Comparison of ENCODE assay signal across 31 cellular contexts in the genomic region with DNA sequence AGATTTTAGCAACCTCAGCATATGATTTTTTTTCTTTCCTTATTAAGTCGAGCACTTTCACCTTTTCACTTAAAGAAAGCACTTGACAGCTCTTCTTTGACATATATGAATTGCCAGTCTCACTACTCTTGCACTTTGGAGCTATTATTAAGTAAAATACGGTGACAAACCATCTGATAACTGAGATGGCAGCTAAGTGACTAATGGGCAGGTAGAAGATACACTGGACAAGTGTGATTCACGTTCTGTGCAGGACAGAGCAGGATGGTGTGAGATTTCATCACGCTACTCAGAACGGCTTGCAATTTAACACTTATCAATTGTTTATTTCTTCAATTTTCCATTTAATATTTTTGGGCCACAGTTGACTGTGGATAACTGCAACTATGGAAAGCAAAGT.
"Had no signal": no experiment of that assay in that cellular context is flagged by ENCODE, and none has a peak within 500 bp of the region (broad histone marks: within the 10 kb centered on the region; RNA-seq: fewer than 3 reads in every experiment).

No MANE protein-coding gene starts in this region.

- H3K9me3 Mint-ChIP-seq: activated B cell treated with CpG ODN at 0.5 μM for 24 hours; activated CD4-positive, alpha-beta memory T cell treated with anti-CD3 and anti-CD28 coated beads for 36 hours; activated naive CD4-positive, alpha-beta T cell treated with anti-CD3 and anti-CD28 coated beads, Interleukin-2, amount 10 ng/mL, durations not matched to agents 7 days and 5 days; activated naive CD4-positive, alpha-beta T cell treated with anti-CD3 and anti-CD28 coated beads, Interleukin-2, amount 50 U/mL, for 72 hours; activated naive CD8-positive, alpha-beta T cell treated with anti-CD3 and anti-CD28 coated beads, Interleukin-2, amount 10 ng/mL, durations not matched to agents 7 days and 5 days; activated T-helper 1 cell treated with anti-CD3 and anti-CD28 coated beads, Interleukin-12 subunit alpha, Interleukin-12 subunit beta, Interleukin-2, Interleukin-4 antibody, amounts not matched to agents 30 ng/mL and 10 ng/mL and 1 ng/mL, durations not matched to agents 14 hours and 24 hours and 36 hours; brain; effector memory CD8-positive, alpha-beta T cell; T-helper 2 cell treated with Interferon-gamma antibody and Interleukin-4, amounts not matched to agents 5 μg/mL and 100 μg/mL, for 36 hours had no signal

- H3K27me3 Mint-ChIP-seq: activated B cell treated with CpG ODN at 0.5 μM for 24 hours; activated CD4-positive, alpha-beta memory T cell treated with anti-CD3 and anti-CD28 coated beads for 36 hours; activated CD8-positive, alpha-beta memory T cell treated with anti-CD3 and anti-CD28 coated beads, Interleukin-2, amount 10 ng/mL, durations not matched to agents 7 days and 5 days; activated naive CD4-positive, alpha-beta T cell treated with anti-CD3 and anti-CD28 coated beads, Interleukin-2, amount 10 ng/mL, durations not matched to agents 7 days and 5 days; activated naive CD8-positive, alpha-beta T cell treated with anti-CD3 and anti-CD28 coated beads, Interleukin-2, amount 10 ng/mL, durations not matched to agents 7 days and 5 days; brain; effector memory CD8-positive, alpha-beta T cell; T-helper 17 cell had no signal

- H3K27ac ChIP-seq: ascending aorta, epithelial cell of prostate, esophagus squamous epithelium, WERI-Rb-1 had no signal

- H3K9me3 ChIP-seq: ascending aorta, esophagus squamous epithelium had no signal

- H3K27ac Mint-ChIP-seq: activated B cell treated with CpG ODN at 0.5 μM for 24 hours; activated CD4-positive, alpha-beta memory T cell treated with anti-CD3 and anti-CD28 coated beads for 36 hours; activated CD8-positive, alpha-beta memory T cell treated with anti-CD3 and anti-CD28 coated beads, Interleukin-2, amount 10 ng/mL, durations not matched to agents 7 days and 5 days; activated CD8-positive, alpha-beta T cell treated with anti-CD3 and anti-CD28 coated beads, Interleukin-2, amount 10 ng/mL, durations not matched to agents 7 days and 5 days; activated naive CD4-positive, alpha-beta T cell treated with anti-CD3 and anti-CD28 coated beads, Interleukin-2, amount 10 ng/mL, durations not matched to agents 7 days and 5 days; activated naive CD4-positive, alpha-beta T cell treated with anti-CD3 and anti-CD28 coated beads, Interleukin-2, amount 50 U/mL, for 72 hours; activated naive CD8-positive, alpha-beta T cell treated with anti-CD3 and anti-CD28 coated beads, Interleukin-2, amount 10 ng/mL, durations not matched to agents 7 days and 5 days; activated T-helper 1 cell treated with anti-CD3 and anti-CD28 coated beads, Interleukin-12 subunit alpha, Interleukin-12 subunit beta, Interleukin-2, Interleukin-4 antibody, amounts not matched to agents 30 ng/mL and 10 ng/mL and 1 ng/mL, durations not matched to agents 14 hours and 24 hours and 36 hours; brain; effector memory CD8-positive, alpha-beta T cell; T-helper 17 cell; T-helper 2 cell treated with Interferon-gamma antibody and Interleukin-4, amounts not matched to agents 5 μg/mL and 100 μg/mL, for 36 hours had no signal

- ATAC-seq: activated CD4-positive, CD25-positive, alpha-beta regulatory T cell treated with anti-CD3 and anti-CD28 coated beads, Interleukin-2, amount 50 U/mL, for 24 hours; activated CD8-positive, alpha-beta memory T cell treated with anti-CD3 and anti-CD28 coated beads, Interleukin-2, amount 10 ng/mL, durations not matched to agents 7 days and 5 days; activated CD8-positive, alpha-beta T cell treated with anti-CD3 and anti-CD28 coated beads, Interleukin-2, amount 10 ng/mL, durations not matched to agents 7 days and 5 days; activated naive CD4-positive, alpha-beta T cell treated with anti-CD3 and anti-CD28 coated beads, Interleukin-2, amount 50 U/mL, for 72 hours; effector memory CD8-positive, alpha-beta T cell; T-helper 17 cell had no signal

- H3K36me3 Mint-ChIP-seq: activated CD4-positive, alpha-beta memory T cell treated with anti-CD3 and anti-CD28 coated beads for 36 hours; activated CD8-positive, alpha-beta memory T cell treated with anti-CD3 and anti-CD28 coated beads, Interleukin-2, amount 10 ng/mL, durations not matched to agents 7 days and 5 days; activated naive CD4-positive, alpha-beta T cell treated with anti-CD3 and anti-CD28 coated beads, Interleukin-2, amount 10 ng/mL, durations not matched to agents 7 days and 5 days; activated naive CD4-positive, alpha-beta T cell treated with anti-CD3 and anti-CD28 coated beads, Interleukin-2, amount 50 U/mL, for 72 hours; activated naive CD8-positive, alpha-beta T cell treated with anti-CD3 and anti-CD28 coated beads, Interleukin-2, amount 10 ng/mL, durations not matched to agents 7 days and 5 days; brain had no signal

- H3K36me3 ChIP-seq: ascending aorta, esophagus squamous epithelium, WERI-Rb-1 had no signal

- FAIRE-seq: colon, frontal cortex had no signal

- H3K4me1 Mint-ChIP-seq: activated B cell treated with CpG ODN at 0.5 μM for 24 hours; activated naive CD4-positive, alpha-beta T cell treated with anti-CD3 and anti-CD28 coated beads, Interleukin-2, amount 10 ng/mL, durations not matched to agents 7 days and 5 days; brain; T-helper 17 cell had no signal

- H3K27me3 ChIP-seq: ascending aorta, esophagus squamous epithelium had no signal

- H3K4me1 ChIP-seq: esophagus squamous epithelium had no signal

- H3K4me3 ChIP-seq: ascending aorta, esophagus squamous epithelium had no signal

- H3K4me3 Mint-ChIP-seq: activated B cell treated with CpG ODN at 0.5 μM for 24 hours; activated CD4-positive, alpha-beta memory T cell treated with anti-CD3 and anti-CD28 coated beads for 36 hours; activated CD8-positive, alpha-beta memory T cell treated with anti-CD3 and anti-CD28 coated beads, Interleukin-2, amount 10 ng/mL, durations not matched to agents 7 days and 5 days; activated CD8-positive, alpha-beta T cell treated with anti-CD3 and anti-CD28 coated beads, Interleukin-2, amount 10 ng/mL, durations not matched to agents 7 days and 5 days; activated naive CD4-positive, alpha-beta T cell treated with anti-CD3 and anti-CD28 coated beads, Interleukin-2, amount 10 ng/mL, durations not matched to agents 7 days and 5 days; activated naive CD8-positive, alpha-beta T cell treated with anti-CD3 and anti-CD28 coated beads, Interleukin-2, amount 10 ng/mL, durations not matched to agents 7 days and 5 days; activated T-helper 1 cell treated with anti-CD3 and anti-CD28 coated beads, Interleukin-12 subunit alpha, Interleukin-12 subunit beta, Interleukin-2, Interleukin-4 antibody, amounts not matched to agents 30 ng/mL and 10 ng/mL and 1 ng/mL, durations not matched to agents 14 hours and 24 hours and 36 hours; brain; effector memory CD8-positive, alpha-beta T cell; T-helper 17 cell; T-helper 2 cell treated with Interferon-gamma antibody and Interleukin-4, amounts not matched to agents 5 μg/mL and 100 μg/mL, for 36 hours had no signal

- DNase-seq: activated B cell treated with CpG ODN at 0.5 μM for 24 hours; activated CD4-positive, alpha-beta memory T cell treated with anti-CD3 and anti-CD28 coated beads for 36 hours; activated CD4-positive, alpha-beta T cell treated with anti-CD3 and anti-CD28 coated beads for 48 hours; activated CD8-positive, alpha-beta memory T cell treated with anti-CD3 and anti-CD28 coated beads, Interleukin-2, amount 10 ng/mL, durations not matched to agents 7 days and 5 days; activated CD8-positive, alpha-beta memory T cell treated with anti-CD3 and anti-CD28 coated beads, Interleukin-2, amount 50 U/mL, for 4 hours; activated CD8-positive, alpha-beta T cell treated with anti-CD3 and anti-CD28 coated beads, Interleukin-2, amount 10 ng/mL, durations not matched to agents 7 days and 5 days; activated gamma-delta T cell; activated naive CD4-positive, alpha-beta T cell; activated naive CD4-positive, alpha-beta T cell treated with anti-CD3 and anti-CD28 coated beads, Interleukin-2, amount 10 ng/mL, durations not matched to agents 7 days and 5 days; activated naive CD8-positive, alpha-beta T cell treated with anti-CD3 and anti-CD28 coated beads, Interleukin-2, amount 10 ng/mL, durations not matched to agents 7 days and 5 days; activated T-cell treated with anti-CD3 and anti-CD28 coated beads, Interleukin-2, amount 50 U/mL, for 1 hour; activated T-cell treated with anti-CD3 and anti-CD28 coated beads, Interleukin-2, amount 50 U/mL, for 48 hours; caudate nucleus; cortex of kidney; dermis blood vessel endothelial cell; effector CD4-positive, alpha-beta T cell; effector memory CD8-positive, alpha-beta T cell; esophagus squamous epithelium; T-helper 1 cell; T-helper 17 cell; T1000; WERI-Rb-1 had no signal
